ENCODE assay signal across 8 cellular contexts in the genomic region with DNA sequence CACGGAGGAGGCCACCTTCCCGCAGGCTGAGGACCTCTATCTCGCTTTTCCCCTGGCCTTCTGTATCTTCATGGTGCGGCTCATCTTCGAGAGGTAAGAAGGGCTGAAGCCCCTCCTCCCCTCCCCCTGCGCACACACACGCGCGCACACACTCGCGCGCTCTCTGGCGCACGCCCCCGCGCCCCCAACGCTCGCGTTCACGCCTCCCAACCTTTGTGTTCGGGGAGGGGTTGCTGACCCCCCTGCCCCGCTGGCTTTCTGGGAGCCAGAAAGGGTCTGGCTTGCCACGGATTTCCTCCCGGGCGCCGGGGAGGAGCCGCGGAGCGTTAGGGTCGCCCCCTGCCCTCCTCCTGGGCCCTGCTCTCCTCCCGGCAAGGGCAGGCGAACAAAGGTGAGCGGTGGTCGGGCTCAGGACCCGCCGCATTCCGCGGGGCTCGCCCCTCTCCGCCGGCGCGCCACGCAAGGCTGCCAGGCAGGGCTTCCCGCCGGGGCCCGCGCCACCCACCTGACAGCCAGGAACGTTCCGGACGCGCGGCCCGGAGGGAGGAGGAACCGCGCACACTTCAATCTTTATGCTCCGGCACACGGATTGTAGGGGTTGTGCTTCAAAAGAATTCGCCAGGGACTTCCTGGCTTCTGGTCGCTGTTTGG. TPM values are rescaled to one million over a fixed set of nuclear protein-coding genes. Genes with fewer than 3 reads are reported as not detected.
DNase-seq lines count a peak whose midpoint lies in the region; ATAC-seq and TF ChIP-seq lines count a peak whose summit lies in the region.

No MANE protein-coding gene starts in this region.

- no peaks in the 10 kb centered on the region for H3K9me3 Mint-ChIP-seq in CD14-positive monocyte

- no peaks in the 10 kb centered on the region for H3K36me3 ChIP-seq in PC-9 (ENCODE audit: low read depth)
- H3K36me3 ChIP-seq in ascending aorta: no peaks in the 10 kb centered on the region
- H3K36me3 ChIP-seq in iPS DF 6.9 (ENCODE audit: control insufficient read depth, insufficient read depth, low read length): no peaks in the 10 kb centered on the region
- no peaks in the 10 kb centered on the region for H3K36me3 ChIP-seq in gastrocnemius medialis

- peak overlapping the region in 6 of 7 donors; percentile 72 to 82 (median 78) for H3K27ac Mint-ChIP-seq in CD14-positive monocyte

- H3K27me3 ChIP-seq in PC-9 (ENCODE audit: insufficient read depth, low read depth) (no peaks in the 10 kb centered on the region), ascending aorta (no peaks in the 10 kb centered on the region), iPS DF 6.9 (ENCODE audit: control insufficient read depth, insufficient read depth, low read length) (no peaks in the 10 kb centered on the region), gastrocnemius medialis (no peaks in the 10 kb centered on the region)

- H4K20me1 ChIP-seq in PC-9 (ENCODE audit: insufficient read depth): no peaks in the 10 kb centered on the region

- H3K27me3 Mint-ChIP-seq in CD14-positive monocyte (ENCODE audit: low read depth in 3 of 3): no peaks in the 10 kb centered on the region

- peaks cover 3% of the 10 kb centered on the region; the same call in 1 of the 2 replicates for H3F3A ChIP-seq in PC-9 (ENCODE audit: insufficient read depth, low read depth)

- CTCF ChIA-PET in PC-9 (lab: Charles Lee): interaction anchor here (0.7 kb wide), 1 partner anchor 232 kb away, joined by 4 read pairs; no protein-coding TSS in a partner anchor

- intact Hi-C loops in CD14-positive monocyte (cut with micrococcal nuclease): loop anchor here in 1 of 2 donors (5.0 kb wide), 1 partner anchor 36 kb away; no protein-coding TSS in a partner anchor
- intact Hi-C loops in PC-9 (cut with micrococcal nuclease; ENCODE audit: unreplicated experiment): loop anchor here (5.0 to 10.0 kb wide), 2 partner anchors 91 to 228 kb away; no protein-coding TSS in a partner anchor
- intact Hi-C loops in ascending aorta (cut with DNase I): loop anchor here (2.0 to 10.0 kb wide), 4 partner anchors 58 to 1162 kb away; a partner anchor contains a TSS
- intact Hi-C loops in gastrocnemius medialis (cut with DNase I; ENCODE audit: low total_unique reads): loop anchor here (5.0 to 10.0 kb wide), 3 partner anchors 61 to 458 kb away; no protein-coding TSS in a partner anchor

- TF ChIP-seq CTCF in CD14-positive monocyte (IDR thresholded peaks at IDR 0.05) (no peak), PC-9 (conservative IDR thresholded peaks at IDR 0.05) (no peak), ascending aorta (IDR thresholded peaks at IDR 0.05) (no peak), gastrocnemius medialis (IDR thresholded peaks at IDR 0.05 in 4 of 5, conservative IDR thresholded peaks at IDR 0.05 in 1 of 5) (no peak)

- peak; percentile 39 for ATAC-seq in GM19023 (IDR thresholded peaks at IDR 0.05; ENCODE audit: unreplicated experiment)
- ATAC-seq in HG03159 (IDR thresholded peaks at IDR 0.05; ENCODE audit: unreplicated experiment): peak; percentile 29
- peak; percentile 52 to 63 for ATAC-seq in gastrocnemius medialis

- no peak for TF ChIP-seq POLR2A in gastrocnemius medialis (IDR thresholded peaks at IDR 0.05)

- H3K36me3 Mint-ChIP-seq in CD14-positive monocyte: peaks cover 0 to 4% of the 10 kb centered on the region in 2 donors

- peak overlapping the region; percentile 75 for H3K4me2 ChIP-seq in PC-9

- in situ Hi-C loops in gastrocnemius medialis (cut with MboI; ENCODE audit: low sequenced_read_pairs in 4 of 4): no loop called here

- no peak overlapping the region for H3K27ac ChIP-seq in PC-9
- peak overlapping the region; percentile 49 to 73 for H3K27ac ChIP-seq in ascending aorta
- no peak overlapping the region for H3K27ac ChIP-seq in iPS DF 6.9 (ENCODE audit: low read length)
- H3K27ac ChIP-seq in gastrocnemius medialis: peak overlapping the region; percentile 84 to 89 (median 87)

- no CpG with 5 or more reads among the region's 60 CpGs for WGBS in iPS DF 6.9 (ENCODE audit: insufficient coverage, insufficient read length)

- H3K9me3 ChIP-seq in PC-9 (ENCODE audit: insufficient read depth, low read depth) (no peaks in the 10 kb centered on the region), ascending aorta (no peaks in the 10 kb centered on the region), iPS DF 6.9 (ENCODE audit: control insufficient read depth, insufficient read depth, low read length) (no peaks in the 10 kb centered on the region), gastrocnemius medialis (no peaks in the 10 kb centered on the region)

- DNase-seq in CD14-positive monocyte (ENCODE audit: low spot score): no peak
- DNase-seq in PC-9: no peak
- peak in 1 of 2 donors; percentile 71 for DNase-seq in ascending aorta (ENCODE audit: low spot score in 2 of 2)
- DNase-seq in iPS DF 6.9 (ENCODE audit: low read depth, low spot score): no peak
- peak; percentile 17 to 20 for DNase-seq in gastrocnemius medialis
- no peak for DNase-seq in NCI-H1048 (lab: John Stamatoyannopoulos, UW)

- peak overlapping the region; percentile 88 for H3K4me3 ChIP-seq in PC-9
- H3K4me3 ChIP-seq in ascending aorta: peak overlapping the region; percentile 92
- H3K4me3 ChIP-seq in iPS DF 6.9 (ENCODE audit: low read length): peak overlapping the region; percentile 71
- H3K4me3 ChIP-seq in gastrocnemius medialis: peak overlapping the region; percentile 78 to 95 (median 93)

- H2AFZ ChIP-seq in PC-9: peak overlapping the region; percentile 91

- H3K79me2 ChIP-seq in PC-9 (ENCODE audit: low read depth): peaks cover 24% of the 10 kb centered on the region

- H3K4me3 Mint-ChIP-seq in CD14-positive monocyte: no peak overlapping the region

- H3K4me1 ChIP-seq in PC-9 (replicated peaks; ENCODE audit: insufficient read depth) (peaks cover 12% of the 10 kb centered on the region), ascending aorta (peaks cover 0 to 6% of the 10 kb centered on the region in 2 donors), iPS DF 6.9 (ENCODE audit: control insufficient read depth, insufficient read depth, low read length) (0 out of 2 replicates have a peak, but pooled peaks cover 2% of the 10 kb centered on the region), gastrocnemius medialis (peaks cover 15 to 16% of the 10 kb centered on the region in 2 donors)

- POLR2A ChIA-PET in PC-9 (lab: Charles Lee; ENCODE audit: unreplicated experiment): no interaction called here

- H3K9me2 ChIP-seq in PC-9 (ENCODE audit: insufficient read depth): no peaks in the 10 kb centered on the region

- peaks cover 40% of the 10 kb centered on the region for H3K4me1 Mint-ChIP-seq in CD14-positive monocyte

- BruUV-seq in PC-9 (replicated peaks; lab: Mats Ljungman, UMichigan): no TSS peak

RNA-seq across cellular contexts. Expression of a gene that starts 0.6 kb away (rescaled TPM):
- polyA plus RNA-seq in CD14-positive monocyte: 10 to 100 TPM; 15.6 to 17.7 TPM
- 7.5 and 8.3 TPM in 2 replicates for total RNA-seq in PC-9 (2021)
- 10.9 TPM for total RNA-seq in ascending aorta
- total RNA-seq in gastrocnemius medialis: 10 to 100 TPM; 11.9 to 18.0 (median 14.7) TPM

Comparison
In these comparisons a context has a peak if more than half of its experiments do, and no peak if none do; other contexts are left out.
1. DNase-seq: peak in gastrocnemius medialis (2 of 2); none in CD14-positive monocyte (single experiment), PC-9 (0 of 2), iPS DF 6.9 (single experiment) and NCI-H1048 (single experiment).
2. H3K27ac ChIP-seq: peak in ascending aorta (2 of 2) and gastrocnemius medialis (4 of 4); none in PC-9 (single experiment) and iPS DF 6.9 (single experiment).
3. Peak in every context shown above with its lines, with median percentiles within 50 percentile points of each other: ATAC-seq and H3K4me3 ChIP-seq.